In genomic region chr4:164847967-164848649, GRCh38 we compare ENCODE assay signal across 15 cellular contexts. TPM values are rescaled to one million over a fixed set of nuclear protein-coding genes. Genes with fewer than 3 reads are reported as not detected.
DNase-seq lines count a peak whose midpoint lies in the region; ATAC-seq, FAIRE-seq and TF ChIP-seq lines count a peak whose summit lies in the region.
"Had no signal": no experiment of that assay in that cellular context is flagged by ENCODE, and none has a peak within 500 bp of the region (broad histone marks: within the 10 kb centered on the region; RNA-seq: fewer than 3 reads in every experiment).

No MANE protein-coding gene starts in this region.

- H3K27me3 ChIP-seq in right lobe of liver: no peaks in the 10 kb centered on the region
- H3K27me3 ChIP-seq: body of pancreas, foreskin keratinocyte had no signal

- H3K27ac ChIP-seq in right lobe of liver: no peak overlapping the region
- H3K27ac ChIP-seq: body of pancreas, foreskin keratinocyte had no signal

- DNase-seq in GM18507 (ENCODE audit: extremely low spot score, insufficient read length, low read depth) (no peak), NCI-H2081 treated with DMSO at 0.1 percent for 48 hours (lab: John Stamatoyannopoulos, UW) (peak; percentile 38), right lobe of liver (no peak), UCSD-AML1 (lab: John Stamatoyannopoulos, UW; ENCODE audit: unreplicated experiment) (no peak), G401 (ENCODE audit: low spot score) (no peak)
- DNase-seq in stimulated activated CD4-positive, alpha-beta T cell treated with anti-CD3 and anti-CD28 coated beads, Interleukin-4, amount 100 ng/mL, for 24 hours: no peak
- DNase-seq: activated CD4-positive, alpha-beta T cell treated with anti-CD3 and anti-CD28 coated beads, Interleukin-2, amount 50 U/mL, for 1 hour; activated effector memory CD4-positive, alpha-beta T cell treated with anti-CD3 and anti-CD28 coated beads, Interleukin-2, amount 50 U/mL, for 16 hours; body of pancreas; effector memory CD4-positive, alpha-beta T cell; foreskin keratinocyte had no signal

- FAIRE-seq in GM18507 (lab: Jason Lieb, UNC): peak; percentile 74
- FAIRE-seq: islet of Langerhans had no signal

- peak; percentile 88 for ATAC-seq in GM19467 (IDR thresholded peaks at IDR 0.05; ENCODE audit: unreplicated experiment)
- peak; percentile 89 for ATAC-seq in HG03064 (IDR thresholded peaks at IDR 0.05; ENCODE audit: low read depth, unreplicated experiment)
- no peak for ATAC-seq in right lobe of liver
- ATAC-seq: body of pancreas, foreskin keratinocyte had no signal

- H3K4me3 ChIP-seq in right lobe of liver: no peak overlapping the region
- H3K4me3 ChIP-seq: body of pancreas had no signal

- H3K36me3 ChIP-seq in right lobe of liver: no peaks in the 10 kb centered on the region

- no peaks in the 10 kb centered on the region for H3K4me1 ChIP-seq in right lobe of liver
- H3K4me1 ChIP-seq: body of pancreas, foreskin keratinocyte had no signal

- no peak for TF ChIP-seq POLR2A in right lobe of liver (IDR thresholded peaks at IDR 0.05)

- intact Hi-C loops in right lobe of liver (cut with DNase I): no loop called here

- TF ChIP-seq CTCF in right lobe of liver (IDR thresholded peaks at IDR 0.05): no peak

- in situ Hi-C loops in G401 (cut with HindIII; ENCODE audit: low sequenced_read_pairs): no loop called here

- H3K9me3 ChIP-seq in right lobe of liver: no peaks in the 10 kb centered on the region
- H3K9me3 ChIP-seq: body of pancreas had no signal

- WGBS in right lobe of liver (ENCODE audit: insufficient coverage, low coverage, low lambda C conversion rate, missing lambda C conversion rate): 26% methylated on average over 2 of the region's 2 CpGs

RNA-seq across cellular contexts. Expression of gene APELA, which starts 28.9 kb away (rescaled TPM):
- total RNA-seq in right lobe of liver: not detected
- total RNA-seq in G401 (2014; rRNA removed; shearing (Covaris generic)): not detected in 2 replicates
- total RNA-seq: body of pancreas, foreskin keratinocyte, urinary bladder had no signal

Comparison
In these comparisons a context has a peak if more than half of its experiments do, and no peak if none do; other contexts are left out.
1. ATAC-seq: peak in GM19467 (single experiment) and HG03064 (single experiment); none in right lobe of liver (0 of 4).